30 cellular contexts compared by ENCODE assay signal in the genomic region with DNA sequence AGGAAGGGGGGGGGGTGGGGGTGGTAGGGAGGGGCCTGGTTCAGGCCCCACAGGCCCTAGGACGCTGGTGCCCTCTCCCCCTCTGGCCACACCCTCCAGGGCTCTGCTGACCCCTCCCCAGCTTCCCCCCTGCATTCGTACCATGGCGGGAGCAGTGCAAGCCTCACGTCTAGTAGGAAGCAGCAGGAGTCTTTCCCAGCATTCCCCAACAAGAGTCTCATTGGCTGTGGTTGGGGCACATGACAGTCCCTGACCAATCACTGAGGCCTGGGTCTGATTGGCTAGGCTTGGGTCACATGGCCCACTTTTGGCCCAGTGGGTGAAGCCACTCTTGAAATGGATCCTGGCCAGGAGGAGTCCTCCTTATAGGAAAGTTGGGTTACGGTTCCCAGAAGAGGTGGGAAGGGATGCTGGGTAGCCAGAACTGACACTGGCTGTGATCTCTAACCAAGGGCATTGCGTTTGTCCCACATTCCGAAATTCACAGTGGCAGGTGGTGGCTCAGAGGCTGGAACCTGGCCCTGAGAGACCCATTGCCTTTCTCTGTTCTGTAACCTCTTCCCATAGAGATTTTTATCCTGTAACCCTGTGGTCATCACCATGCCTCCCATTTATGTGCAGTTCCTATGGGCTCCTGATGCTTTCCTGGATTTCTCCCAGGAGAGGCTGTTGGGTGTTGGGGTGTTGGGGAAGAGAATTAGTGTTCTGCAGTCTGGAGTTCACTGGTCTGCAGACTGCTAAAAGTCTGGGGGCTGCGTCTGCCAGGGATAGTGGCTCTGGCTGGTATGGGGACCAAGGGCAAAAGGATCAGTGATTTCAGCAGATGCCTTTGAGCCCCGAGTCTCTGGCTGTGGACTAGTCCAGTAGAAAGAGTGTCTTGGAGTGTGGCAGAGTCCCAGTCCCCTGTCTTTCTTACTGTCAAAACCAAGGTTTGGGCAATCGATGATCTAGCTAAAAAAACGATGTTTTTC. TPM values are rescaled to one million over a fixed set of nuclear protein-coding genes. Genes with fewer than 3 reads are reported as not detected.
DNase-seq lines count a peak whose midpoint lies in the region; ATAC-seq, FAIRE-seq and TF ChIP-seq lines count a peak whose summit lies in the region.
"Had no signal": no experiment of that assay in that cellular context is flagged by ENCODE, and none has a peak within 500 bp of the region (broad histone marks: within the 10 kb centered on the region; RNA-seq: fewer than 3 reads in every experiment).

No MANE protein-coding gene starts in this region.

- TF ChIP-seq RAD21 in A549 (conservative IDR thresholded peaks at IDR 0.05 in 1 of 2, IDR thresholded peaks at IDR 0.05 in 1 of 2) (no peak), Ishikawa (IDR thresholded peaks at IDR 0.05; ENCODE audit: low read depth) (no peak), K562 (CRISPR knock-in tag; conservative IDR thresholded peaks at IDR 0.05 in 1 of 2, IDR thresholded peaks at IDR 0.05 in 1 of 2) (no peak)

- WGBS in A549 (ENCODE audit: missing lambda C conversion rate) = 74% methylated on average over 11 of the region's 11 CpGs
- 13% methylated on average over 11 of the region's 11 CpGs for WGBS in K562 (ENCODE audit: insufficient coverage, low coverage, missing lambda C conversion rate)

- H3K4me2 ChIP-seq in A549 (no peak overlapping the region), K562 (ENCODE audit: insufficient read depth, low read length) (peak overlapping the region; percentile 58)
- H3K4me2 ChIP-seq: BLaER1 had no signal

- H3K27me3 ChIP-seq in K562 (ENCODE audit: control insufficient read depth in 2 of 2, insufficient read depth in 2 of 2, low read length in 2 of 2) = peaks cover 5 to 7% of the 10 kb centered on the region in 2 experiments; a peak in 4 of 5 replicates
- H3K27me3 ChIP-seq: BLaER1, upper lobe of left lung had no signal

- intact Hi-C loops in K562 (cut with micrococcal nuclease) = loop anchor here (10.0 kb wide), 1 partner anchor 410 kb away; a partner anchor contains a TSS

- no peak for DNase-seq in A549 (ENCODE audit: low read depth in 1 of 2, low spot score in 1 of 2)
- DNase-seq in K562 (ENCODE audit: extremely low read depth in 1 of 4, low spot score in 3 of 4) = peak; percentile 54 to 82 (median 74)
- DNase-seq in mesenteric fat pad (ENCODE audit: low spot score) = peak; percentile 69
- DNase-seq in stimulated activated CD4-positive, alpha-beta T cell treated with anti-CD3 and anti-CD28 coated beads, Interleukin-15, amount 100 ng/mL, for 24 hours = no peak
- DNase-seq: activated CD4-positive, alpha-beta T cell treated with anti-CD3 and anti-CD28 coated beads, Interleukin-2, amount 50 U/mL, for 4 hours; activated CD4-positive, CD25-positive, alpha-beta regulatory T cell; anterior cingulate cortex; esophagus squamous epithelium; GF-D8; HCEC 1CT; naive B cell; NCI-H1092; NCI-H187; NCI-H2171 treated with DMSO at 0.1 percent for 48 hours; NK-92 treated with Interleukin-12 subunit alpha and Interleukin-12 subunit beta, amount 100 ng/mL, for 24 hours; psoas muscle; SHP77; upper lobe of left lung had no signal

- no TSS peak for BruUV-seq in K562 (replicated peaks; lab: Mats Ljungman, UMichigan)

- FAIRE-seq in A549 (lab: Jason Lieb, UNC) = no peak
- peak; percentile 69 for FAIRE-seq in K562 (lab: Jason Lieb, UNC)
- FAIRE-seq: bronchial epithelial cell had no signal

- H2AFZ ChIP-seq in K562 (ENCODE audit: low read depth, low read length) = peak overlapping the region; percentile 60

- TF ChIP-seq POLR2A in A549 (IDR thresholded peaks at IDR 0.05; ENCODE audit: low read length) (no peak), K562 (conservative IDR thresholded peaks at IDR 0.05) (no peak)

- no peaks in the 10 kb centered on the region for H3K9me1 ChIP-seq in K562 (ENCODE audit: control insufficient read depth, insufficient read depth, low read length)

- H3K9me3 ChIP-seq in A549 (no peaks in the 10 kb centered on the region), K562 (replicated peaks; ENCODE audit: control insufficient read depth, insufficient read depth, low read depth, low read length) (no peaks in the 10 kb centered on the region)
- H3K9me3 ChIP-seq: BLaER1, esophagus squamous epithelium, psoas muscle, upper lobe of left lung had no signal

- no peaks in the 10 kb centered on the region for H3K79me2 ChIP-seq in K562 (ENCODE audit: control insufficient read depth, insufficient read depth, low read length)

- H3K27ac ChIP-seq in A549 (no peak overlapping the region), K562 (ENCODE audit: extremely low read depth, low read depth, low read length) (no peak overlapping the region)
- H3K27ac ChIP-seq: BLaER1, esophagus squamous epithelium, psoas muscle, upper lobe of left lung had no signal

- no peak overlapping the region for H3K9ac ChIP-seq in K562 (ENCODE audit: insufficient read depth in 1 of 2, low read depth in 2 of 2, low read length in 2 of 2)
- H3K9ac ChIP-seq: BLaER1 had no signal

- H3K4me3 ChIP-seq in A549 (no peak overlapping the region), K562 (no peak overlapping the region)
- H3K4me3 ChIP-seq: BLaER1, esophagus squamous epithelium, psoas muscle, upper lobe of left lung had no signal

- CTCF ChIA-PET in A549 (lab: Yijun Ruan, JAX) = no interaction called here
- CTCF ChIA-PET in K562 (lab: Yijun Ruan, JAX; ENCODE audit: low intra/inter-chr PET ratio) = no interaction called here

- POLR2A ChIA-PET in A549 (lab: Yijun Ruan, JAX) = no interaction called here
- POLR2A ChIA-PET in K562 (lab: Yijun Ruan, JAX) = interaction anchor here (0.7 kb wide), 1 partner anchor 34 kb away, joined by 3 read pairs; no protein-coding TSS in a partner anchor

- in situ Hi-C loops in K562 (cut with MboI) = no loop called here

- no peak for TF ChIP-seq CTCF in A549 (IDR thresholded peaks at IDR 0.05)
- TF ChIP-seq CTCF in K562 (IDR thresholded peaks at IDR 0.05 in 2 of 3, conservative IDR thresholded peaks at IDR 0.05 in 1 of 3; ENCODE audit: insufficient read depth in 2 of 3, low read depth in 1 of 3, low read length in 3 of 3) = no peak

- ATAC-seq in A549 = no peak; a peak in 1 of 6 replicates
- ATAC-seq in K562 = peak; percentile 98
- no peak for ATAC-seq in HG03097 (IDR thresholded peaks at IDR 0.05; ENCODE audit: low FRiP score, unreplicated experiment)
- no peak for ATAC-seq in HG02798 (IDR thresholded peaks at IDR 0.05; ENCODE audit: poor library complexity, unreplicated experiment)
- no peak for ATAC-seq in GM18520 (IDR thresholded peaks at IDR 0.05; ENCODE audit: unreplicated experiment)
- ATAC-seq: activated naive CD4-positive, alpha-beta T cell treated with anti-CD3 and anti-CD28 coated beads, Interleukin-2, amount 50 U/mL, for 72 hours; activated T-helper 17 cell treated with anti-CD3 and anti-CD28 coated beads, Interleukin-2, amount 50 U/mL, for 72 hours; left colon; Panc1; psoas muscle had no signal

- H4K20me1 ChIP-seq in K562 (replicated peaks; ENCODE audit: control insufficient read depth, insufficient read depth, low read length) = no peaks in the 10 kb centered on the region
- H4K20me1 ChIP-seq: BLaER1 had no signal

- H3K36me3 ChIP-seq in K562 (ENCODE audit: control insufficient read depth, insufficient read depth, low read length) = no peaks in the 10 kb centered on the region
- H3K36me3 ChIP-seq: BLaER1, esophagus squamous epithelium, upper lobe of left lung had no signal

- TF ChIP-seq EP300 in A549 (IDR thresholded peaks at IDR 0.05) (no peak), Ishikawa (IDR thresholded peaks at IDR 0.05; ENCODE audit: borderline replicate concordance) (no peak), K562 (IDR thresholded peaks at IDR 0.05; ENCODE audit: low read length) (no peak)

- H3K4me1 ChIP-seq in A549 (no peaks in the 10 kb centered on the region), K562 (replicated peaks in 1 of 2; ENCODE audit: control insufficient read depth in 2 of 2, insufficient read depth in 2 of 2, low read length in 2 of 2) (peaks cover 0 to 2% of the 10 kb centered on the region in 2 experiments; a peak in 3 of 5 replicates)
- H3K4me1 ChIP-seq: BLaER1, esophagus squamous epithelium, psoas muscle, upper lobe of left lung had no signal

TF ChIP-seq in Ishikawa, 13 proteins besides CTCF, POLR2A, EP300 and RAD21 (continues in another document):
- no peak for TF ChIP-seq CEBPB (IDR thresholded peaks at IDR 0.05)

RNA-seq across cellular contexts. Expression of a gene that starts 58.9 kb away (rescaled TPM):
- 102 and 111 TPM in 2 replicates for polyA plus RNA-seq in A549 (2011; rRNA removed)
- polyA plus RNA-seq in A549 (2012; cell fraction: cytosol; rRNA removed) = 109 and 120 TPM in 2 replicates
- 106 and 116 TPM in 2 replicates for polyA plus RNA-seq in A549 (2012; cell fraction: nucleus; rRNA removed)
- polyA plus RNA-seq in A549 (2017; fragmentation: RNase III; extraction: RNeasy Plus Mini Kit Qiagen cat#74134 plus additional on column Dnase treatment) = 82.2 to 113 TPM (median 92.3 TPM) in 3 replicates
- polyA minus RNA-seq in A549 (2011; rRNA and poly(A)+ RNA removed) = 164 and 190 TPM in 2 replicates
- 153 and 334 TPM in 2 replicates for total RNA-seq in K562 (2011; cell fraction: chromatin; rRNA removed; ENCODE audit: low replicate concordance)
- 281 and 292 TPM in 2 replicates for total RNA-seq in K562 (2011; cell fraction: nucleolus; rRNA removed)
- 180 and 211 TPM in 2 replicates for total RNA-seq in K562 (2011; cell fraction: nucleoplasm; rRNA removed)
- 29.5 and 33.6 TPM in 2 replicates for total RNA-seq in K562 (2014; rRNA removed)
- 29.7 and 32.2 TPM in 2 replicates for total RNA-seq in K562 (2014; rRNA removed; fragmentation: Illumina TruSeq; extraction: Trizol)
- 26.1 and 28.1 TPM in 2 replicates for total RNA-seq in K562 (2015; rRNA removed; fragmentation: Illumina TruSeq; extraction: Trizol)
- total RNA-seq in K562 (2021) = 77.7 and 92.3 TPM in 2 replicates
- 133 TPM in 2 replicates for polyA plus RNA-seq in K562 (2011; rRNA removed)
- 96.6 and 154 TPM in 2 replicates for polyA plus RNA-seq in K562 (2011; cell fraction: cytosol; rRNA removed)
- 301 and 457 TPM in 2 replicates for polyA plus RNA-seq in K562 (2011; cell fraction: nucleus; rRNA removed)
- 69.0 and 89.1 TPM in 2 replicates for polyA plus RNA-seq in K562 (2012)
- 68.2 and 86.9 TPM in 2 replicates for polyA plus RNA-seq in K562 (2014; fragmentation: Illumina TruSeq; extraction: Trizol)
- 10 to 100 TPM; 10.2 to 11.5 TPM for polyA plus RNA-seq in K562 (2014; fragmentation: Nextera tagmentation; extraction: Ambion mirVana)
- polyA plus RNA-seq in K562 (2014; rRNA removed) = 80.9 and 87.6 TPM in 2 replicates
- polyA minus RNA-seq in K562 (2011; rRNA and poly(A)+ RNA removed) = 48.1 and 73.1 TPM in 2 replicates
- polyA minus RNA-seq in K562 (2011; cell fraction: cytosol; rRNA and poly(A)+ RNA removed) = 38.3 and 45.9 TPM in 2 replicates
- polyA minus RNA-seq in K562 (2011; cell fraction: nucleus; rRNA and poly(A)+ RNA removed) = 87.9 and 158 TPM in 2 replicates
- 31.4 TPM for total RNA-seq in mesenteric fat pad
- total RNA-seq: activated naive CD4-positive, alpha-beta T cell treated with anti-CD3 and anti-CD28 coated beads, Interleukin-2, amount 50 U/mL, for 72 hours; frontal cortex; skeletal muscle tissue had no signal

Comparison
In these comparisons a context has a peak if more than half of its experiments do, and no peak if none do; other contexts are left out.
1. DNase-seq: peak in K562 (4 of 4) and mesenteric fat pad (single experiment); none in A549 (0 of 2) and stimulated activated CD4-positive, alpha-beta T cell treated with anti-CD3 and anti-CD28 coated beads, Interleukin-15, amount 100 ng/mL, for 24 hours (single experiment).